31 cellular contexts compared by ENCODE assay signal in the genomic region with DNA sequence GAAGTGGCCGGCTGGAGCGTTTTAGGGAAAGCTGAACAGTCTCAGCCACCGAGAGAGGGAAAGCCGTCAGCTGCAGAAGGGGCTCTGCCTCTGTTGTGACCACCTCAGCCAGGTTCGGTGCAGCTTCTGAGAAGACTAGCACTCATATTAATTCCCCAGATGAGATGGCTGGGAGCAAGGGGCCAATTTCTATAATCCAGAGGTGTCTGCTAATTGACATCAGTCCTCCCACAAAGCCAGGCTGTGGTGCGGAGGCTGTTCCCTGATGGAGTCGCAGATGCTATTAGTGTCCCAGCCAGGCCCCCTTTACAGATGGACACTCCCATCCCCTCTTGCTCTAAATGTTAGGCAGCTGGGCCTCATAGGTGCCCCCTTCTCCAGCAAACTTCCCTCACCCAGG.
"Had no signal": no experiment of that assay in that cellular context is flagged by ENCODE, and none has a peak within 500 bp of the region (broad histone marks: within the 10 kb centered on the region; RNA-seq: fewer than 3 reads in every experiment).

No MANE protein-coding gene starts in this region.

- H3K9me3 ChIP-seq: esophagus squamous epithelium, right atrium auricular region, thyroid gland, vagina had no signal

- DNase-seq: activated CD4-positive, alpha-beta T cell treated with anti-CD3 and anti-CD28 coated beads for 1 hour; activated CD4-positive, alpha-beta T cell treated with anti-CD3 and anti-CD28 coated beads, Interleukin-2, amount 50 U/mL, for 1 hour; activated CD8-positive, alpha-beta T cell treated with anti-CD3 and anti-CD28 coated beads for 36 hours; activated gamma-delta T cell treated with Interleukin-2 at 50 U/mL for 16 hours; activated naive CD4-positive, alpha-beta T cell treated with anti-CD3 and anti-CD28 coated beads, Interleukin-2, amount 50 U/mL, for 16 hours; activated T-cell treated with anti-CD3 and anti-CD28 coated beads, Interleukin-2, amount 50 U/mL, for 4 hours; amniotic stem cell; central memory CD4-positive, alpha-beta T cell; effector CD4-positive, alpha-beta T cell; esophagus squamous epithelium; foreskin melanocyte; islet precursor cell; left colon; mammary epithelial cell; naive B cell; nephron progenitor cell; occipital lobe; stimulated activated CD4-positive, alpha-beta T cell treated with anti-CD3 and anti-CD28 coated beads, Interleukin-1b, Interleukin-23, amount 100 ng/mL, for 48 hours; stimulated activated naive B cell treated with anti-CD40 and anti-IgM and Interleukin-4, amounts not matched to agents 10 μg/mL and 1 μg/mL and 100 μg/mL, for 72 hours; stomach; T-helper 17 cell; T1000; thyroid gland; upper lobe of left lung had no signal

- H3K4me2 ChIP-seq: smooth muscle cell had no signal

- H3K27me3 ChIP-seq: breast epithelium, esophagus squamous epithelium, right atrium auricular region, thyroid gland, upper lobe of left lung, vagina had no signal

- H3K4me1 Mint-ChIP-seq: activated T-helper 17 cell treated with anti-CD3 and anti-CD28 coated beads, Interleukin-2, amount 50 U/mL, for 72 hours; naive B cell; stimulated activated naive B cell treated with anti-CD40 and anti-IgM and Interleukin-4, amounts not matched to agents 10 μg/mL and 1 μg/mL and 100 μg/mL, for 72 hours had no signal

- H3K4me3 Mint-ChIP-seq: activated CD8-positive, alpha-beta T cell treated with anti-CD3 and anti-CD28 coated beads for 36 hours; activated T-cell treated with anti-CD3 and anti-CD28 coated beads, Interleukin-2, amount 50 U/mL, for 4 hours; activated T-helper 17 cell treated with anti-CD3 and anti-CD28 coated beads, Interleukin-2, amount 50 U/mL, for 72 hours; dendritic cell treated with granulocyte-macrophage colony-stimulating factor and Interleukin-4, amounts not matched to agents 40 ng/mL and 50 ng/mL, for 4 days; naive B cell; nephron progenitor cell; stimulated activated naive B cell treated with anti-CD40 and anti-IgM and Interleukin-4, amounts not matched to agents 10 μg/mL and 1 μg/mL and 100 μg/mL, for 72 hours; T-helper 17 cell had no signal

- H3K4me3 ChIP-seq: breast epithelium, esophagus squamous epithelium, right atrium auricular region, smooth muscle cell, stomach, thyroid gland, upper lobe of left lung, vagina had no signal

- H3K4me1 ChIP-seq: breast epithelium, esophagus squamous epithelium, right atrium auricular region, vagina had no signal

- ATAC-seq: activated CD8-positive, alpha-beta T cell treated with anti-CD3 and anti-CD28 coated beads for 36 hours; activated T-cell treated with anti-CD3 and anti-CD28 coated beads, Interleukin-2, amount 50 U/mL, for 4 hours; activated T-helper 17 cell treated with anti-CD3 and anti-CD28 coated beads, Interleukin-2, amount 50 U/mL, for 72 hours; left colon; stimulated activated naive B cell treated with anti-CD40 and anti-IgM and Interleukin-4, amounts not matched to agents 10 μg/mL and 1 μg/mL and 100 μg/mL, for 72 hours; T-helper 17 cell had no signal

- H3K27ac ChIP-seq: breast epithelium, epithelial cell of prostate, esophagus squamous epithelium, right atrium auricular region, stomach, thyroid gland, upper lobe of left lung, vagina had no signal

- H3K27me3 Mint-ChIP-seq: activated CD8-positive, alpha-beta T cell treated with anti-CD3 and anti-CD28 coated beads for 36 hours had no signal

- H3K36me3 ChIP-seq: breast epithelium, esophagus squamous epithelium, right atrium auricular region, stomach, thyroid gland, upper lobe of left lung, vagina had no signal

- H3K27ac Mint-ChIP-seq: activated CD8-positive, alpha-beta T cell treated with anti-CD3 and anti-CD28 coated beads for 36 hours; activated T-helper 17 cell treated with anti-CD3 and anti-CD28 coated beads, Interleukin-2, amount 50 U/mL, for 72 hours; dendritic cell treated with granulocyte-macrophage colony-stimulating factor and Interleukin-4, amounts not matched to agents 40 ng/mL and 50 ng/mL, for 4 days; naive B cell; nephron progenitor cell; stimulated activated naive B cell treated with anti-CD40 and anti-IgM and Interleukin-4, amounts not matched to agents 10 μg/mL and 1 μg/mL and 100 μg/mL, for 72 hours; T-helper 17 cell had no signal
